17 cellular contexts compared by ENCODE assay signal in the genomic region with DNA sequence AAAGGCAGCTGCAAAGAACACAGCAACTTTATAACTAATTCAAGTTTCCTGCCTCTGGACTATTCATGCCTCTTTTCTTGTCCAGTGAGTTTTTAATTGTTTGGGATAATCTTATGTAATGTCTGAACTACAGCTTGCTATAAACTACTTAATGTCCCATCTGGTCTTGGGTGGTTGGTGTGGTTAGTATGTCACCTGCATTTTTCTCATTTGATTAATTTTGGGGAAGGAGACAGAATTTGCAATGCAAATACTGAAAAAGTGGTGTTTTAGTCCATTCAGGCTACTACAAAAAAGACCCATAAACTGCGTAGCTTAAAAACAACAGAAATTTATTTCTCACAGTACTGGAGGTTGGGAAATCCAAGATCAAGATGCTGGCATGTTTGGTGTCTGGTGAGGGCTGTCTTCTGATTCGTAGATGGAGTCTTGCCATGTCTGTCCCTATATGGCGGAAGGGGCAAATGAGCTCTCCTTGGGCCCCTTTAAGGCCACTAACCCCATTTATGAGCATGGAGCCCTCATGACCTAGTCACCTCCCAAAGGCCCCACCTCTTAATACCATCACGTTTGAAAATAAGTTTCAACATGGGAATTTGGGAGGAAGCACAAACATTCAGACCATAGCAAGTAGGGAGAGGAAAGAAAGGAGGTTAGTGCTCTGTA. TPM values are rescaled to one million over a fixed set of nuclear protein-coding genes. Genes with fewer than 3 reads are reported as not detected.
DNase-seq lines count a peak whose midpoint lies in the region; ATAC-seq, FAIRE-seq and TF ChIP-seq lines count a peak whose summit lies in the region.
"Had no signal": no experiment of that assay in that cellular context is flagged by ENCODE, and none has a peak within 500 bp of the region (broad histone marks: within the 10 kb centered on the region; RNA-seq: fewer than 3 reads in every experiment).

No MANE protein-coding gene starts in this region.

- no peaks in the 10 kb centered on the region for H3K27me3 ChIP-seq in DOHH2 (ENCODE audit: control insufficient read depth, low read length)

- no peaks in the 10 kb centered on the region for H3K27me3 Mint-ChIP-seq in naive B cell
- H3K27me3 Mint-ChIP-seq: CD4-positive, alpha-beta T cell had no signal

- no peaks in the 10 kb centered on the region for H3K9me3 ChIP-seq in DOHH2 (ENCODE audit: control insufficient read depth, insufficient read depth, low read length)

- H3K4me2 ChIP-seq in DOHH2 (ENCODE audit: low read length): peak overlapping the region; percentile 90

- H3K27ac ChIP-seq in DOHH2 (ENCODE audit: low read depth, low read length): peak overlapping the region; percentile 93
- H3K27ac ChIP-seq: HL-60 had no signal

- ATAC-seq in naive B cell (ENCODE audit: low read depth in 2 of 2) (peak; percentile 87 to 89), GM18502 (IDR thresholded peaks at IDR 0.05; ENCODE audit: poor library complexity, unreplicated experiment) (no peak)
- ATAC-seq: GM12878 had no signal

- peaks cover 65% of the 10 kb centered on the region for H3K36me3 ChIP-seq in DOHH2 (ENCODE audit: control insufficient read depth, low read length)

- peaks cover 5% of the 10 kb centered on the region; the same call in 1 of the 2 replicates for H3K79me2 ChIP-seq in DOHH2 (ENCODE audit: control insufficient read depth, low read length)

- TF ChIP-seq POLR2A in Raji (IDR thresholded peaks at IDR 0.05; ENCODE audit: insufficient read depth, low read depth, low read length): peak; percentile 46

- H3K9me3 Mint-ChIP-seq in naive B cell: no peaks in the 10 kb centered on the region
- H3K9me3 Mint-ChIP-seq: CD4-positive, alpha-beta T cell; HFFc6 had no signal

- H3K4me1 ChIP-seq in DOHH2 (ENCODE audit: control insufficient read depth, low read length): peaks cover 68% of the 10 kb centered on the region

- peak overlapping the region in 5 of 6 donors; percentile 49 to 96 (median 84) for H3K27ac Mint-ChIP-seq in naive B cell
- H3K27ac Mint-ChIP-seq: CD4-positive, alpha-beta T cell; HFFc6 had no signal

- H4K20me1 ChIP-seq in DOHH2 (ENCODE audit: control insufficient read depth, insufficient read depth, low read depth, low read length): no peaks in the 10 kb centered on the region

- peaks cover 12 to 13% of the 10 kb centered on the region in 2 donors for H3K36me3 Mint-ChIP-seq in naive B cell

- DNase-seq in NAMALWA (ENCODE audit: low spot score) (peak; percentile 79), naive B cell (peak; percentile 33), HTR-8/SVneo (ENCODE audit: insufficient read length, low spot score) (no peak), putamen (ENCODE audit: low spot score) (no peak)
- no peak for DNase-seq in activated CD4-positive, alpha-beta T cell treated with anti-CD3 and anti-CD28 coated beads for 1 hour
- DNase-seq: ACHN; C1 segment of cervical spinal cord; Calu3; CD4-positive, alpha-beta T cell; DMS 273 treated with DMSO at 0.1 percent for 48 hours; HCEC 1CT; HFFc6 had no signal

- H3K4me3 Mint-ChIP-seq in naive B cell: peak overlapping the region in 6 of 8 donors; percentile 10 to 82 (median 36)
- H3K4me3 Mint-ChIP-seq: CD4-positive, alpha-beta T cell; HFFc6 had no signal

- H3K9me2 ChIP-seq in DOHH2 (replicated peaks; ENCODE audit: control insufficient read depth, low read length): no peaks in the 10 kb centered on the region

- no peak for TF ChIP-seq CTCF in DOHH2 (IDR thresholded peaks at IDR 0.05; ENCODE audit: low read depth, low read length, poor library complexity, severe bottlenecking)

- peak overlapping the region; percentile 64 for H3K4me3 ChIP-seq in DOHH2 (ENCODE audit: low read length)
- H3K4me3 ChIP-seq: GM12878 had no signal

- FAIRE-seq in HTR-8/SVneo (lab: Jason Lieb, UNC): no peak
- FAIRE-seq: GM12878 had no signal

- peaks cover 30 to 46% (median 40%) of the 10 kb centered on the region in 3 donors for H3K4me1 Mint-ChIP-seq in naive B cell

- H3F3A ChIP-seq in DOHH2 (ENCODE audit: control insufficient read depth, insufficient read depth): peaks cover 21% of the 10 kb centered on the region

RNA-seq across cellular contexts. Expression of gene RNF8, which starts 22.4 kb away (rescaled TPM):
- 10 to 100 TPM in 5 of 6 donors, 1 to 10 TPM in 1; 9.7 to 15.4 (median 12.1) TPM for polyA plus RNA-seq in naive B cell (ENCODE audit: low read depth in 6 of 6)

RNA-seq across cellular contexts. Expression of gene CMTR1, which starts 56.8 kb away (rescaled TPM):
- 10 to 100 TPM; 27.2 to 32.1 (median 28.9) TPM for polyA plus RNA-seq in naive B cell (ENCODE audit: low read depth in 6 of 6)

Comparison
In these comparisons a context has a peak if more than half of its experiments do, and no peak if none do; other contexts are left out.
1. DNase-seq: peak in NAMALWA (single experiment) and naive B cell (single experiment); none in HTR-8/SVneo (single experiment), activated CD4-positive, alpha-beta T cell treated with anti-CD3 and anti-CD28 coated beads for 1 hour (single experiment) and putamen (single experiment).